ENCODE assay signal across 8 cellular contexts in genomic region chr7:91034459-91035368, GRCh38.
DNase-seq lines count a peak whose midpoint lies in the region; ATAC-seq and TF ChIP-seq lines count a peak whose summit lies in the region.

No MANE protein-coding gene starts in this region.

- intact Hi-C loops in psoas muscle (cut with DNase I): loop anchor here (2.0 to 10.0 kb wide), 3 partner anchors 480 to 582 kb away; no protein-coding TSS in a partner anchor
- intact Hi-C loops in activated T-helper 2 cell treated with anti-CD3 and anti-CD28 coated beads, Interferon-gamma antibody, Interleukin-2, Interleukin-4, amounts not matched to agents 10 μg/mL and 5 μg/mL and 100 μg/mL, durations not matched to agents 14 hours and 24 hours and 36 hours (cut with micrococcal nuclease): loop anchor here (1.0 to 10.0 kb wide), 2 partner anchors 330 to 579 kb away; no protein-coding TSS in a partner anchor

- H3K4me1 ChIP-seq in psoas muscle: no peaks in the 10 kb centered on the region

- no peaks in the 10 kb centered on the region for H3K27me3 ChIP-seq in psoas muscle (ENCODE audit: insufficient read depth in 3 of 3, low read length in 2 of 3)

- H3K4me3 Mint-ChIP-seq in activated T-helper 2 cell treated with anti-CD3 and anti-CD28 coated beads, Interferon-gamma antibody, Interleukin-2, Interleukin-4, amounts not matched to agents 10 μg/mL and 5 μg/mL and 100 μg/mL, durations not matched to agents 14 hours and 24 hours and 36 hours (ENCODE audit: low read depth): no peak overlapping the region

- H3K4me1 Mint-ChIP-seq in activated T-helper 2 cell treated with anti-CD3 and anti-CD28 coated beads, Interferon-gamma antibody, Interleukin-2, Interleukin-4, amounts not matched to agents 10 μg/mL and 5 μg/mL and 100 μg/mL, durations not matched to agents 14 hours and 24 hours and 36 hours (ENCODE audit: low read depth): no peaks in the 10 kb centered on the region

- WGBS in psoas muscle, 3 donors: 50 to 63% (median 59%) methylated on average over 1 of the region's 1 CpG

- in situ Hi-C loops in Caki2 (cut with HindIII; ENCODE audit: low pct_unique_long_range_greater_than_20kb, low sequenced_read_pairs): no loop called here

- peak; percentile 48 for ATAC-seq in GM21528 (IDR thresholded peaks at IDR 0.05; ENCODE audit: low FRiP score, unreplicated experiment)
- ATAC-seq in psoas muscle: peak; percentile 63 to 84 (median 72)
- no peak for ATAC-seq in GM19452 (IDR thresholded peaks at IDR 0.05; ENCODE audit: unreplicated experiment)

- H3K27ac ChIP-seq in psoas muscle: no peak overlapping the region

- H3K27me3 Mint-ChIP-seq in activated T-helper 2 cell treated with anti-CD3 and anti-CD28 coated beads, Interferon-gamma antibody, Interleukin-2, Interleukin-4, amounts not matched to agents 10 μg/mL and 5 μg/mL and 100 μg/mL, durations not matched to agents 14 hours and 24 hours and 36 hours (ENCODE audit: low read depth): no peaks in the 10 kb centered on the region

- H3K9me3 ChIP-seq in psoas muscle: no peaks in the 10 kb centered on the region

- DNase-seq in Caki2 (ENCODE audit: low read depth) (peak; percentile 30), NCI-H146 treated with DMSO at 0.1 percent for 48 hours (lab: John Stamatoyannopoulos, UW; ENCODE audit: unreplicated experiment) (peak; percentile 87), SW480 (ENCODE audit: low spot score) (peak; percentile 40), germinal center (ENCODE audit: low spot score) (peak; percentile 24), psoas muscle (no peak)
- no peak for DNase-seq in activated T-helper 2 cell treated with anti-CD3 and anti-CD28 coated beads, Interferon-gamma antibody, Interleukin-2, Interleukin-4, amounts not matched to agents 10 μg/mL and 5 μg/mL and 100 μg/mL, durations not matched to agents 14 hours and 24 hours and 36 hours (ENCODE audit: low spot score)

- no peaks in the 10 kb centered on the region for H3K36me3 Mint-ChIP-seq in activated T-helper 2 cell treated with anti-CD3 and anti-CD28 coated beads, Interferon-gamma antibody, Interleukin-2, Interleukin-4, amounts not matched to agents 10 μg/mL and 5 μg/mL and 100 μg/mL, durations not matched to agents 14 hours and 24 hours and 36 hours (ENCODE audit: low read depth)

- peak; percentile 77 for TF ChIP-seq CTCF in psoas muscle (IDR thresholded peaks at IDR 0.05)

- no peak overlapping the region for H3K4me3 ChIP-seq in psoas muscle

- H3K36me3 ChIP-seq in psoas muscle (ENCODE audit: insufficient read depth in 1 of 2, low read depth in 1 of 2): no peaks in the 10 kb centered on the region

- no peak overlapping the region for H3K27ac Mint-ChIP-seq in activated T-helper 2 cell treated with anti-CD3 and anti-CD28 coated beads, Interferon-gamma antibody, Interleukin-2, Interleukin-4, amounts not matched to agents 10 μg/mL and 5 μg/mL and 100 μg/mL, durations not matched to agents 14 hours and 24 hours and 36 hours

- H3K9me3 Mint-ChIP-seq in activated T-helper 2 cell treated with anti-CD3 and anti-CD28 coated beads, Interferon-gamma antibody, Interleukin-2, Interleukin-4, amounts not matched to agents 10 μg/mL and 5 μg/mL and 100 μg/mL, durations not matched to agents 14 hours and 24 hours and 36 hours: no peaks in the 10 kb centered on the region

Comparison
In these comparisons a context has a peak if more than half of its experiments do, and no peak if none do; other contexts are left out.
1. DNase-seq: peak in Caki2 (single experiment), NCI-H146 treated with DMSO at 0.1 percent for 48 hours (single experiment), SW480 (single experiment) and germinal center (single experiment); none in psoas muscle (0 of 2) and activated T-helper 2 cell treated with anti-CD3 and anti-CD28 coated beads, Interferon-gamma antibody, Interleukin-2, Interleukin-4, amounts not matched to agents 10 μg/mL and 5 μg/mL and 100 μg/mL, durations not matched to agents 14 hours and 24 hours and 36 hours (single experiment).